In the genomic region with DNA sequence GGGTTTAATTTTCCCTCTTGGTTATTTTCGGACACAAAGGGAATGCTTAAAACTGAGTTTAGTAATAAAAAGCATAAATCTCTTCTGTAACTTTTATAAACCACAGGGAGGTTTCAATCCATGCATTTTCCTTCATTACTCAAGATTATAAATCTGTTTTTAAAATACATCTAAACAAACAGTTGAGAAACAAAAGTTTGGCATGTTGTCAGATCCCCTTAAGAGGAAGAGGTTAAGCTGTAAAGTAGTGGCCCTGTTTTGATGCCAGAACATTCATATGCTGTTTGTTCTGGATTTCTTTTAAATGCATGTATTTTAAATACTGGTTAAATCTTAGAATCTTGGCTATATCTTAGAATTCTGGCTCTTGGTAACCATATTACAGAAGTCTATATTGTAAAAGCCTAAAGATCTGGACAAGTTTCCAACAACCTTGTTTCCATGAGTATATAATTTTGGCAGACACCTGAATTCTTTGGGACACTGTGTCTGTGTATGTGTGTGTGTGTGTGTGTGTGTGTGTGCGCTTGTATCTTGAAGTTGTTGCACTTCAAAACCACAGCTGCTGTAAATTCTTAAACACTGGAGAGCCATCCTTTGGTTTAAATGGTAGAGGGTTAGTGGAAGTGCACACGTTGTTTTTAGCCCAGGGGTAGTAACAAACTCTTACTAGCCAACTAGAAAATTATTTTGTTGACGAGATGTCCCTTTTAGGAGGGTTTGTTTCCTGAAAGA, we compare ENCODE assay signal across 22 cellular contexts.
"Had no signal": no experiment of that assay in that cellular context is flagged by ENCODE, and none has a peak within 500 bp of the region (broad histone marks: within the 10 kb centered on the region; RNA-seq: fewer than 3 reads in every experiment).

No MANE protein-coding gene starts in this region.

- H3K4me3 ChIP-seq: coronary artery, heart right ventricle, lung, pancreas, right lobe of liver, thoracic aorta, vagina had no signal

- ATAC-seq: esophagus mucosa; heart right ventricle; left lobe of liver; natural killer cell; pancreas; stimulated activated naive B cell treated with anti-CD40 and anti-IgM and Interleukin-4, amounts not matched to agents 10 μg/mL and 1 μg/mL and 100 μg/mL, for 72 hours had no signal

- DNase-seq: endodermal cell; foreskin melanocyte; glutamatergic neuron; heart right ventricle; hypothalamus; kidney; natural killer cell; pancreas; right lobe of liver; small intestine; stimulated activated CD4-positive, alpha-beta T cell treated with anti-CD3 and anti-CD28 coated beads, Interleukin-15, amount 100 ng/mL, for 24 hours; stimulated activated CD4-positive, alpha-beta T cell treated with anti-CD3 and anti-CD28 coated beads, Interleukin-2, amount 100 ng/mL, for 48 hours; stimulated activated naive B cell treated with anti-CD40 and anti-IgM and Interleukin-4, amounts not matched to agents 10 μg/mL and 1 μg/mL and 100 μg/mL, for 72 hours; trophoblast cell had no signal

- H3K27me3 ChIP-seq: heart right ventricle, neutrophil, pancreas, right lobe of liver, vagina had no signal

- H3K4me1 ChIP-seq: heart right ventricle, pancreas, vagina had no signal

- H3K9me3 ChIP-seq: heart right ventricle, neutrophil, pancreas, right lobe of liver, thoracic aorta, vagina had no signal

- H3K27ac ChIP-seq: coronary artery, epithelial cell of prostate, heart right ventricle, neutrophil, pancreas, right lobe of liver, thoracic aorta, vagina had no signal
